Comparison of ENCODE assay signal across 17 cellular contexts in genomic region chr9:21565137-21565536, GRCh38.
"Had no signal": no experiment of that assay in that cellular context is flagged by ENCODE, and none has a peak within 500 bp of the region (broad histone marks: within the 10 kb centered on the region; RNA-seq: fewer than 3 reads in every experiment).

No MANE protein-coding gene starts in this region.

- FAIRE-seq: colon, kidney had no signal

- H3K27ac ChIP-seq: esophagus muscularis mucosa, left lung, prostate gland, right lobe of liver had no signal

- H3K27ac Mint-ChIP-seq: activated B cell treated with CpG ODN at 0.5 μM for 24 hours; memory B cell; nephron; T-helper 2 cell treated with Interferon-gamma antibody and Interleukin-4, amounts not matched to agents 5 μg/mL and 100 μg/mL, for 36 hours had no signal

- H3K4me3 ChIP-seq: esophagus muscularis mucosa, left lung, prostate gland, right lobe of liver had no signal

- H3K36me3 Mint-ChIP-seq: memory B cell had no signal

- H3K4me1 ChIP-seq: prostate gland, right lobe of liver had no signal

- ATAC-seq: left lung; right lobe of liver; stimulated activated naive CD8-positive, alpha-beta T cell treated with anti-CD3 and anti-CD28 coated beads, Interleukin-15, Interleukin-2, amounts not matched to agents 100 U/mL and 50 U/mL, for 24 hours had no signal

- H3K9me3 Mint-ChIP-seq: activated B cell treated with CpG ODN at 0.5 μM for 24 hours; memory B cell; nephron; T-helper 2 cell treated with Interferon-gamma antibody and Interleukin-4, amounts not matched to agents 5 μg/mL and 100 μg/mL, for 36 hours had no signal

- H3K36me3 ChIP-seq: esophagus muscularis mucosa, left lung, prostate gland, right lobe of liver had no signal

- H3K4me1 Mint-ChIP-seq: memory B cell had no signal

- H3K4me3 Mint-ChIP-seq: activated B cell treated with CpG ODN at 0.5 μM for 24 hours; memory B cell; nephron; T-helper 2 cell treated with Interferon-gamma antibody and Interleukin-4, amounts not matched to agents 5 μg/mL and 100 μg/mL, for 36 hours had no signal

- DNase-seq: activated B cell treated with CpG ODN at 0.5 μM for 24 hours; activated CD4-positive, alpha-beta T cell treated with anti-CD3 and anti-CD28 coated beads for 48 hours; activated CD8-positive, alpha-beta memory T cell treated with anti-CD3 and anti-CD28 coated beads for 24 hours; activated naive CD4-positive, alpha-beta T cell treated with Interleukin-2 at 50 U/mL for 16 hours; anterior cingulate cortex; hippocampal formation; kidney; left lung; right lobe of liver; stimulated activated naive CD8-positive, alpha-beta T cell treated with anti-CD3 and anti-CD28 coated beads, Interleukin-15, Interleukin-2, amounts not matched to agents 100 U/mL and 50 U/mL, for 24 hours; trophoblast cell had no signal

- H3K27me3 ChIP-seq: right lobe of liver had no signal

- H3K9me3 ChIP-seq: esophagus muscularis mucosa, left lung, prostate gland, right lobe of liver had no signal
